In the genomic region with DNA sequence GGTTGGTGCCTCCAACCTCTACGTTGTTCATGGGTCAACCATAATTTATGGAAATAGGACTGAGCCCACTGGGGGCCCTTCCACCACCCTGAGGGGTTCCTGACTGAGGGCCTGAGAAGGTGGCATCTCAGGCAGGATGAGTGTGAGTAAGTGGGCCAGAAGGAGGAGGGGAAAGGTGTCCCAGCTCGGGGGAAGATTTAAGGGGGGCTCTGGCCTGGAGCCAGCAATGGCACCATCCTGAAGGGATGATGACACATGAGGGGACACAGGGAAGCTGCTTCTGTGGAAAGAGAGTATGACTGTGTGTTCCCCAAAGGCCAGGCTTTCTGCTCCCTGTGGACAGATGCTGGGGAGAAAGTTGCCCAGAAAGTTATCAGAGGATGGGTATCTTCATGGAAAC, we compare ENCODE assay signal across 1 cellular context.
TF ChIP-seq lines count a peak whose summit lies in the region.

No MANE protein-coding gene starts in this region.

TF ChIP-seq in IMR-90, 13 proteins besides CTCF, POLR2A, EP300 and RAD21:
- no peak for TF ChIP-seq MAFK (IDR thresholded peaks at IDR 0.05; ENCODE audit: low read depth, low read length)
- TF ChIP-seq, protein P1, sequence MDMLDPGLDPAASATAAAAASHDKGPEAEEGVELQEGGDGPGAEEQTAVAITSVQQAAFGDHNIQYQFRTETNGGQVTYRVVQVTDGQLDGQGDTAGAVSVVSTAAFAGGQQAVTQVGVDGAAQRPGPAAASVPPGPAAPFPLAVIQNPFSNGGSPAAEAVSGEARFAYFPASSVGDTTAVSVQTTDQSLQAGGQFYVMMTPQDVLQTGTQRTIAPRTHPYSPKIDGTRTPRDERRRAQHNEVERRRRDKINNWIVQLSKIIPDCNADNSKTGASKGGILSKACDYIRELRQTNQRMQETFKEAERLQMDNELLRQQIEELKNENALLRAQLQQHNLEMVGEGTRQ (IDR thresholded peaks at IDR 0.05; ENCODE audit: low read depth, low read length), result no peak
- TF ChIP-seq, protein P2, sequence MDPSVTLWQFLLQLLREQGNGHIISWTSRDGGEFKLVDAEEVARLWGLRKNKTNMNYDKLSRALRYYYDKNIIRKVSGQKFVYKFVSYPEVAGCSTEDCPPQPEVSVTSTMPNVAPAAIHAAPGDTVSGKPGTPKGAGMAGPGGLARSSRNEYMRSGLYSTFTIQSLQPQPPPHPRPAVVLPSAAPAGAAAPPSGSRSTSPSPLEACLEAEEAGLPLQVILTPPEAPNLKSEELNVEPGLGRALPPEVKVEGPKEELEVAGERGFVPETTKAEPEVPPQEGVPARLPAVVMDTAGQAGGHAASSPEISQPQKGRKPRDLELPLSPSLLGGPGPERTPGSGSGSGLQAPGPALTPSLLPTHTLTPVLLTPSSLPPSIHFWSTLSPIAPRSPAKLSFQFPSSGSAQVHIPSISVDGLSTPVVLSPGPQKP (IDR thresholded peaks at IDR 0.05; ENCODE audit: borderline replicate concordance, low read depth, low read length), result no peak
- TF ChIP-seq NFE2L2 (IDR thresholded peaks at IDR 0.05; ENCODE audit: low read depth, low read length), result no peak
- no peak for TF ChIP-seq SMC3 (IDR thresholded peaks at IDR 0.05; ENCODE audit: low read depth, low read length)
TF ChIP-seq in IMR-90: peak in this region for 0.
